24 cellular contexts compared by ENCODE assay signal in genomic region chr2:82282111-82282882, GRCh38.
DNase-seq lines count a peak whose midpoint lies in the region; ATAC-seq, FAIRE-seq and TF ChIP-seq lines count a peak whose summit lies in the region.
"Had no signal": no experiment of that assay in that cellular context is flagged by ENCODE, and none has a peak within 500 bp of the region (broad histone marks: within the 10 kb centered on the region; RNA-seq: fewer than 3 reads in every experiment).

No MANE protein-coding gene starts in this region.

- H3K4me3 ChIP-seq in OCI-LY3 (ENCODE audit: low read length) (no peak overlapping the region), H1 (ENCODE audit: extremely low read depth in 1 of 4, insufficient read depth in 2 of 4, low read depth in 3 of 4, low read length in 4 of 4) (no peak overlapping the region), right lobe of liver (no peak overlapping the region)
- H3K4me3 ChIP-seq: body of pancreas, left ventricle myocardium inferior, Peyer's patch, right atrium auricular region, SK-N-MC, thyroid gland had no signal

- H3K27ac Mint-ChIP-seq in natural killer cell = no peak overlapping the region
- H3K27ac Mint-ChIP-seq: activated naive CD8-positive, alpha-beta T cell treated with anti-CD3 and anti-CD28 coated beads, Interleukin-2, amount 10 ng/mL, durations not matched to agents 7 days and 5 days; stimulated activated memory B cell treated with anti-CD40 and anti-IgM and Interleukin-4, amounts not matched to agents 10 μg/mL and 1 μg/mL and 100 μg/mL, for 72 hours had no signal

- no peak overlapping the region for H2AK5ac ChIP-seq in H1 (ENCODE audit: low read depth, low read length)

- H3K36me3 ChIP-seq in OCI-LY3 (replicated peaks; ENCODE audit: low read depth, low read length) (no peaks in the 10 kb centered on the region), H1 (ENCODE audit: control insufficient read depth in 2 of 4, insufficient read depth in 4 of 4, low read length in 3 of 4) (no peaks in the 10 kb centered on the region), right lobe of liver (no peaks in the 10 kb centered on the region)
- H3K36me3 ChIP-seq: left ventricle myocardium inferior, Peyer's patch, right atrium auricular region, thyroid gland had no signal

- 58% methylated on average over 16 of the region's 16 CpGs; no CpG with 5 or more reads in 1 of the 2 experiments for WGBS in H1 (ENCODE audit: extremely low coverage in 1 of 2, insufficient coverage in 1 of 2, insufficient read length in 1 of 2, insufficient replicate concordance in 2 of 2, low coverage in 1 of 2, low lambda C conversion rate in 2 of 2, missing lambda C conversion rate in 1 of 2), 2 experiments
- 53% methylated on average over 4 of the region's 16 CpGs for WGBS in right lobe of liver (ENCODE audit: insufficient coverage, low coverage, low lambda C conversion rate, missing lambda C conversion rate)

- no peak overlapping the region for H2BK120ac ChIP-seq in H1 (replicated peaks; ENCODE audit: low read depth, low read length)

- no peaks in the 10 kb centered on the region for H3K36me3 Mint-ChIP-seq in natural killer cell
- H3K36me3 Mint-ChIP-seq: activated naive CD8-positive, alpha-beta T cell treated with anti-CD3 and anti-CD28 coated beads, Interleukin-2, amount 10 ng/mL, durations not matched to agents 7 days and 5 days; CD14-positive monocyte; stimulated activated memory B cell treated with anti-CD40 and anti-IgM and Interleukin-4, amounts not matched to agents 10 μg/mL and 1 μg/mL and 100 μg/mL, for 72 hours had no signal

- H2AFZ ChIP-seq in OCI-LY3 (ENCODE audit: low read depth, low read length) (no peak overlapping the region), H1 (ENCODE audit: low read length) (peak overlapping the region; percentile 97)

- H4K91ac ChIP-seq in H1 (replicated peaks; ENCODE audit: insufficient read length, low read length) = no peak overlapping the region

- H3K79me2 ChIP-seq in OCI-LY3 (ENCODE audit: low read length) (no peaks in the 10 kb centered on the region), H1 (ENCODE audit: control insufficient read depth in 1 of 2, insufficient read depth in 2 of 2, low read length in 2 of 2) (no peaks in the 10 kb centered on the region)

- ATAC-seq in right lobe of liver (peak in 2 of 4 donors; percentile 38 to 39), natural killer cell (no peak), left colon (no peak)
- ATAC-seq: body of pancreas; stimulated activated memory B cell treated with anti-CD40 and anti-IgM and Interleukin-4, amounts not matched to agents 10 μg/mL and 1 μg/mL and 100 μg/mL, for 72 hours had no signal

- H3K23me2 ChIP-seq in H1 (ENCODE audit: low read depth, low read length) = no peaks in the 10 kb centered on the region

- H3K9ac ChIP-seq in OCI-LY3 (ENCODE audit: low read length) = no peak overlapping the region
- H3K9ac ChIP-seq in H1 (replicated peaks in 1 of 4; ENCODE audit: extremely low read depth in 1 of 4, low read depth in 3 of 4, low read length in 3 of 4) = no peak overlapping the region; a peak in 1 of 7 replicates

- peak overlapping the region; percentile 30; the same call in 1 of the 2 replicates for H2BK5ac ChIP-seq in H1 (ENCODE audit: low read depth, low read length)

- no peak overlapping the region for H3K56ac ChIP-seq in H1 (replicated peaks; ENCODE audit: insufficient read length, low read depth, low read length)

- no peak overlapping the region for H3K4me2 ChIP-seq in OCI-LY3 (ENCODE audit: low read length)
- H3K4me2 ChIP-seq in H1 (ENCODE audit: insufficient read depth in 1 of 2, low read depth in 2 of 2, low read length in 2 of 2) = peak overlapping the region in 1 of 2 experiments; percentile 28; a peak in 1 of 4 replicates

- no peak overlapping the region for H4K8ac ChIP-seq in H1 (ENCODE audit: extremely low read depth, insufficient read depth, low read length)

- intact Hi-C loops in right lobe of liver (cut with DNase I) = no loop called here
- intact Hi-C loops in natural killer cell (cut with micrococcal nuclease) = no loop called here
- intact Hi-C loops in left colon (cut with DNase I, micrococcal nuclease) = no loop called here

- CTCF ChIA-PET in H1 (lab: Charles Lee; ENCODE audit: partially characterized antibody) = interaction anchor here (0.7 to 1.1 kb wide), 3 partner anchors 13 to 1269 kb away, joined by 3 to 4 read pairs (median 3); no protein-coding TSS in a partner anchor

- no peak overlapping the region for H2BK12ac ChIP-seq in H1 (ENCODE audit: low read depth, low read length)

- no peaks in the 10 kb centered on the region for H3K4me1 Mint-ChIP-seq in natural killer cell
- H3K4me1 Mint-ChIP-seq: activated naive CD8-positive, alpha-beta T cell treated with anti-CD3 and anti-CD28 coated beads, Interleukin-2, amount 10 ng/mL, durations not matched to agents 7 days and 5 days; stimulated activated memory B cell treated with anti-CD40 and anti-IgM and Interleukin-4, amounts not matched to agents 10 μg/mL and 1 μg/mL and 100 μg/mL, for 72 hours had no signal

- TF ChIP-seq POLR2A in H1 (IDR thresholded peaks at IDR 0.05; ENCODE audit: control extremely low read depth in 1 of 2, low read depth in 2 of 2, low read length in 2 of 2) = no peak
- no peak for TF ChIP-seq POLR2A in right lobe of liver (IDR thresholded peaks at IDR 0.05)

- H3K4me1 ChIP-seq in OCI-LY3 (ENCODE audit: low read length) (no peaks in the 10 kb centered on the region), H1 (replicated peaks in 1 of 4; ENCODE audit: control insufficient read depth in 3 of 4, insufficient read depth in 4 of 4, low read length in 3 of 4) (peaks cover 0 to 3% (median 1%) of the 10 kb centered on the region in 4 experiments; a peak in 3 of 7 replicates), right lobe of liver (no peaks in the 10 kb centered on the region)
- H3K4me1 ChIP-seq: body of pancreas, left ventricle myocardium inferior, Peyer's patch, right atrium auricular region, thyroid gland had no signal

- H3K27me3 ChIP-seq in OCI-LY3 (ENCODE audit: low read depth, low read length) = no peaks in the 10 kb centered on the region
- no peaks in the 10 kb centered on the region for H3K27me3 ChIP-seq in H1 (replicated peaks in 1 of 4; ENCODE audit: control insufficient read depth in 3 of 4, extremely low read depth in 1 of 4, insufficient read depth in 3 of 4, low read length in 3 of 4)
- H3K27me3 ChIP-seq in right lobe of liver = no peaks in the 10 kb centered on the region
- H3K27me3 ChIP-seq: body of pancreas, Peyer's patch, right atrium auricular region, thyroid gland had no signal

- H3K79me1 ChIP-seq in H1 (ENCODE audit: low read depth, low read length) = no peaks in the 10 kb centered on the region

- H3K4me3 Mint-ChIP-seq in natural killer cell = no peak overlapping the region
- H3K4me3 Mint-ChIP-seq: activated naive CD8-positive, alpha-beta T cell treated with anti-CD3 and anti-CD28 coated beads, Interleukin-2, amount 10 ng/mL, durations not matched to agents 7 days and 5 days; CD14-positive monocyte; stimulated activated memory B cell treated with anti-CD40 and anti-IgM and Interleukin-4, amounts not matched to agents 10 μg/mL and 1 μg/mL and 100 μg/mL, for 72 hours had no signal

- H3K18ac ChIP-seq in H1 (ENCODE audit: extremely low read depth, low read length) = peak overlapping the region; percentile 52; the same call in 1 of the 2 replicates

- POLR2A ChIA-PET in H1 (lab: Charles Lee; ENCODE audit: partially characterized antibody) = no interaction called here

- H3K4ac ChIP-seq in H1 (replicated peaks; ENCODE audit: insufficient read length, low read depth, low read length) = no peak overlapping the region

- DNase-seq in GM13977 (ENCODE audit: low spot score) = no peak
- peak; percentile 21 to 58 for DNase-seq in H1 (ENCODE audit: low read depth in 1 of 2, low spot score in 2 of 2)
- peak in 1 of 3 donors; percentile 40 for DNase-seq in right lobe of liver
- no peak for DNase-seq in GM03348 (ENCODE audit: low spot score)
- DNase-seq in natural killer cell = no peak
- DNase-seq in middle frontal gyrus (ENCODE audit: extremely low spot score, low spot score) = no peak
- DNase-seq in left colon = no peak
- DNase-seq: activated naive CD8-positive, alpha-beta T cell treated with anti-CD3 and anti-CD28 coated beads, Interleukin-2, amount 10 ng/mL, durations not matched to agents 7 days and 5 days; body of pancreas; cortex of kidney; hippocampal formation; left ventricle myocardium inferior; NCI-H1092; NCI-H69; occipital lobe; Peyer's patch; T1000; thyroid gland had no signal

- FAIRE-seq in H1 (lab: Jason Lieb, UNC) = peak; percentile 62
- FAIRE-seq: endothelial cell of umbilical vein had no signal

- in situ Hi-C loops in GM13977 (cut with MboI; ENCODE audit: low pct_unique_long_range_greater_than_20kb, low sequenced_read_pairs, unreplicated experiment) = no loop called here

- H3K9me3 ChIP-seq in OCI-LY3 (ENCODE audit: insufficient read depth, low read length) (no peaks in the 10 kb centered on the region), H1 (ENCODE audit: insufficient read depth in 2 of 2, low read depth in 1 of 2, low read length in 1 of 2) (no peaks in the 10 kb centered on the region), right lobe of liver (no peaks in the 10 kb centered on the region)
- H3K9me3 ChIP-seq: body of pancreas, left ventricle myocardium inferior, Peyer's patch, right atrium auricular region, thyroid gland had no signal

- no peak overlapping the region for H3K23ac ChIP-seq in H1 (ENCODE audit: insufficient read length)

- H3K14ac ChIP-seq in H1 (ENCODE audit: insufficient read length) = no peak overlapping the region

- H2BK20ac ChIP-seq in H1 (ENCODE audit: low read length) = 0 out of 2 replicates have a peak overlapping the region, but pooled peaks have one; percentile 61

- no peak overlapping the region for H4K5ac ChIP-seq in H1 (ENCODE audit: insufficient read length, low read depth, low read length)

- TF ChIP-seq EP300 in H1 (IDR thresholded peaks at IDR 0.05; ENCODE audit: borderline replicate concordance in 1 of 2, low read depth in 2 of 2, low read length in 2 of 2) = no peak

- no peaks in the 10 kb centered on the region for H4K20me1 ChIP-seq in OCI-LY3 (ENCODE audit: insufficient read depth, low read length)
- H4K20me1 ChIP-seq in H1 (replicated peaks in 1 of 2; ENCODE audit: control insufficient read depth in 1 of 2, insufficient read depth in 2 of 2, low read length in 2 of 2) = no peaks in the 10 kb centered on the region

- TF ChIP-seq CTCF in GM13977 (IDR thresholded peaks at IDR 0.05; ENCODE audit: extremely low read depth, insufficient read depth, missing control alignments) = peak; percentile 26
- peak; percentile 23; the same call in 1 of the 2 replicates for TF ChIP-seq CTCF in OCI-LY3 (IDR thresholded peaks at IDR 0.05; ENCODE audit: low read depth, low read length)
- peak; percentile 53 to 72 (median 64) for TF ChIP-seq CTCF in H1 (IDR thresholded peaks at IDR 0.05; ENCODE audit: control extremely low read depth in 1 of 3, insufficient read depth in 1 of 3, low read depth in 1 of 3, low read length in 3 of 3)
- TF ChIP-seq CTCF in right lobe of liver (IDR thresholded peaks at IDR 0.05) = peak in 3 of 4 donors; percentile 27 to 49 (median 37)
- no peak for TF ChIP-seq CTCF in natural killer cell (IDR thresholded peaks at IDR 0.05)

- TF ChIP-seq RAD21 in H1 (IDR thresholded peaks at IDR 0.05 in 1 of 2, conservative IDR thresholded peaks at IDR 0.05 in 1 of 2; ENCODE audit: low read depth in 2 of 2, low read length in 2 of 2) = peak; percentile 50 to 72

- H2BK15ac ChIP-seq in H1 (ENCODE audit: low read length) = no peak overlapping the region; the same call in 1 of the 2 replicates

- peaks cover 11 to 31% of the 10 kb centered on the region in 2 donors for H3K9me3 Mint-ChIP-seq in natural killer cell

- no peaks in the 10 kb centered on the region for H3K27me3 Mint-ChIP-seq in natural killer cell (ENCODE audit: low read depth in 2 of 2)
- H3K27me3 Mint-ChIP-seq: activated naive CD8-positive, alpha-beta T cell treated with anti-CD3 and anti-CD28 coated beads, Interleukin-2, amount 10 ng/mL, durations not matched to agents 7 days and 5 days; stimulated activated memory B cell treated with anti-CD40 and anti-IgM and Interleukin-4, amounts not matched to agents 10 μg/mL and 1 μg/mL and 100 μg/mL, for 72 hours had no signal

- H3K27ac ChIP-seq in OCI-LY3 (ENCODE audit: low read length) = no peak overlapping the region
- H3K27ac ChIP-seq in H1 (ENCODE audit: low read depth, low read length) = no peak overlapping the region
- H3K27ac ChIP-seq in right lobe of liver = no peak overlapping the region
- H3K27ac ChIP-seq: body of pancreas, left ventricle myocardium inferior, Peyer's patch, right atrium auricular region, SK-N-MC, thyroid gland had no signal

Comparison
In these comparisons a context has a peak if more than half of its experiments do, and no peak if none do; other contexts are left out.
1. DNase-seq: peak in H1 (2 of 2); none in GM13977 (single experiment), GM03348 (single experiment), natural killer cell (single experiment), middle frontal gyrus (single experiment) and left colon (0 of 2).